Comparison of ENCODE assay signal across 8 cellular contexts in the genomic region with DNA sequence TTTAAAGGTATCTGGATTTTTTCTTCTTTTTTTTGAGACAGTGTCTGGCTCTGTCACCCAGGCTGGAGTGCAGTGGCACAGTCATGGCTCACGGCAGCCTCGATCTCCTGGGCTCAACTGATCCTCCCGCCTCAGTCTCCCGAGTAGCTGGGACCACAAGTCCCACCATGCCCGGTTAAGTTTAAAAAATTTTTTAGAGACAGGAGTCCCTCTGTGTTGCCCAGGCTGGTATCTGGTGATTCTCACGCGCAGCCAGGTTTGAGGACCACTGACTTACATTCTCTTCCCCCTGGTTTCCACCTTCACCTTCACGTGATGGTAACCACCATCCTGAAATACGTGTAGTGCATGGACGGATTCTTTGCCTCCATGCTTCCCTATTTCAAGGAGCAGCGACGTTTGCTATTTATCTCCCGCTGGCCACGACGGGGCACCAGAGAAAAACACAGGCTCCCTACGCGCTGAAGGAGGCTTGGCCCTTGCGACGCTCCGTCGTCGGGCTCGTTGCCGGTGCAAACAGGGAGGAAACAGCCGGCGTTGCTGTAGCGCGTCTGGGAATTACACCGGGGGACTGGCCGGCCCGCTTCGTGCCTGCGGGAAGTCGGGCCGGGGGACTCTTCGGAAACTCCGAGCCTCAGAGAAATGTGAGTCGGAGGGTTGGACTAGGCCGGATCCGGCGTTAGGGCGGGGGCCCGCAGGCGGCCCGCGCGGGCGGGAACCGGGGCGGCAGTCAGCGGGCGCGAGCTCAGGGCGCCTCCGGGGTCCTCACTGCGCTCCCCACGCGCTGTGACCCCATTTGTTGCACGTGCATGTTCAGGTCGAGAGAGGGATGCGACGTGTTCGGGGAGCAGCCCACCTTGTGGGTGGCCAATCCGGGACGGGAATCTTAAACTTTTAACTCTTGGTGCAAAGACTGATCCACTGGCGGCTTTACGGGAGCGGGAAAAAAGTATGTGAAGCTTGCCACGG. TPM values are rescaled to one million over a fixed set of nuclear protein-coding genes. Genes with fewer than 3 reads are reported as not detected.
DNase-seq lines count a peak whose midpoint lies in the region; ATAC-seq and TF ChIP-seq lines count a peak whose summit lies in the region.

A gene with protein sequence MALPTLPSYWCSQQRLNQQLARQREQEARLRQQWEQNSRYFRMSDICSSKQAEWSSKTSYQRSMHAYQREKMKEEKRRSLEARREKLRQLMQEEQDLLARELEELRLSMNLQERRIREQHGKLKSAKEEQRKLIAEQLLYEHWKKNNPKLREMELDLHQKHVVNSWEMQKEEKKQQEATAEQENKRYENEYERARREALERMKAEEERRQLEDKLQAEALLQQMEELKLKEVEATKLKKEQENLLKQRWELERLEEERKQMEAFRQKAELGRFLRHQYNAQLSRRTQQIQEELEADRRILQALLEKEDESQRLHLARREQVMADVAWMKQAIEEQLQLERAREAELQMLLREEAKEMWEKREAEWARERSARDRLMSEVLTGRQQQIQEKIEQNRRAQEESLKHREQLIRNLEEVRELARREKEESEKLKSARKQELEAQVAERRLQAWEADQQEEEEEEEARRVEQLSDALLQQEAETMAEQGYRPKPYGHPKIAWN (plus strand): TSS at position 492 of the 969 bp plus-strand sequence. CDS start 2,753 bp downstream, outside the sequence.

- TF ChIP-seq CTCF in GM10248 (IDR thresholded peaks at IDR 0.05; ENCODE audit: control extremely low read depth, extremely low read depth, low read depth, missing control alignments), result peak; percentile 50
- TF ChIP-seq CTCF in vagina (IDR thresholded peaks at IDR 0.05), result peak in 1 of 3 experiments; percentile 33

- no peak for TF ChIP-seq POLR2A in vagina (IDR thresholded peaks at IDR 0.05)

- CTCF ChIA-PET in GM10248 (lab: Yijun Ruan, JAX), result interaction anchor here (1.4 to 2.0 kb wide), 3 partner anchors 15 to 55 kb away, joined by 3 to 8 read pairs (median 7); no protein-coding TSS in a partner anchor

- POLR2A ChIA-PET in GM10248 (lab: Yijun Ruan, JAX), result interaction anchor here (0.6 kb wide), 1 partner anchor 534 kb away, joined by 4 read pairs; no protein-coding TSS in a partner anchor

- H3K4me1 ChIP-seq in right cardiac atrium (ENCODE audit: control insufficient read depth, insufficient read depth, low read length) (no peaks in the 10 kb centered on the region), vagina (peaks cover 24% of the 10 kb centered on the region)

- H3K9me3 ChIP-seq in right cardiac atrium (ENCODE audit: control insufficient read depth, low read length) (no peaks in the 10 kb centered on the region), vagina (no peaks in the 10 kb centered on the region)

- no peaks in the 10 kb centered on the region for H3K27me3 ChIP-seq in right cardiac atrium (ENCODE audit: control insufficient read depth, insufficient read depth)
- no peaks in the 10 kb centered on the region for H3K27me3 ChIP-seq in vagina

- H3K4me3 ChIP-seq in right cardiac atrium (ENCODE audit: low read length), result peak within 1 kb of the TSS; percentile 80
- H3K4me3 ChIP-seq in vagina, result peak within 1 kb of the TSS; percentile 73 to 88

- ATAC-seq in HG02759 (IDR thresholded peaks at IDR 0.05; ENCODE audit: unreplicated experiment) (peak; percentile 78), right cardiac atrium (peak; percentile 94 to 96)

- H3K27ac ChIP-seq in right cardiac atrium (ENCODE audit: low read length), result peak within 1 kb of the TSS; percentile 90
- H3K27ac ChIP-seq in vagina, result peak within 1 kb of the TSS; percentile 82

- peaks cover 3 to 24% of the 10 kb centered on the region in 2 donors for H3K36me3 ChIP-seq in vagina

- WGBS in right cardiac atrium, result 2% methylated on average over 69 of the region's 69 CpGs

- intact Hi-C loops in right cardiac atrium (cut with DNase I) (no loop called here), vagina (cut with DNase I) (no loop called here)

- DNase-seq in GM10248 (ENCODE audit: extremely low spot score) (peak; percentile 89), NCI-H1694 treated with DMSO at 0.1 percent for 48 hours (lab: John Stamatoyannopoulos, UW) (peak; percentile 60), T-helper 2 cell (peak; percentile 39 to 88 (median 58)), anterior cingulate cortex (lab: John Stamatoyannopoulos, UW) (peak; percentile 18 to 91 (median 80)), right cardiac atrium (peak; percentile 88 to 95 (median 94)), pulmonary artery endothelial cell (ENCODE audit: low read depth, low spot score) (peak; percentile 68), vagina (ENCODE audit: extremely low spot score in 2 of 2) (no peak)

RNA-seq across cellular contexts. Expression of the gene that starts here (rescaled TPM):
- total RNA-seq in right cardiac atrium (10 to 100 TPM in 3 of 4 donors, 1 to 10 TPM in 1; 7.1 to 13.5 (median 10.3) TPM), pulmonary artery endothelial cell (11.6 and 15.1 TPM in 2 replicates), vagina (21.1 TPM)
- 10.1 TPM for polyA plus RNA-seq in right cardiac atrium

Comparison
In these comparisons a context has a peak if more than half of its experiments do, and no peak if none do; other contexts are left out.
1. DNase-seq: peak in GM10248 (single experiment), NCI-H1694 treated with DMSO at 0.1 percent for 48 hours (single experiment), T-helper 2 cell (5 of 5), anterior cingulate cortex (58 of 58), right cardiac atrium (3 of 3) and pulmonary artery endothelial cell (single experiment); none in vagina (0 of 2).